8 cellular contexts compared by ENCODE assay signal in genomic region chr10:14173706-14174594, GRCh38.
DNase-seq lines count a peak whose midpoint lies in the region; ATAC-seq and TF ChIP-seq lines count a peak whose summit lies in the region.

No MANE protein-coding gene starts in this region.

- no peak overlapping the region for H4K91ac ChIP-seq in mesenchymal stem cell (ENCODE audit: low read length)

- peak overlapping the region; percentile 93 for H3K4me2 ChIP-seq in mesenchymal stem cell (ENCODE audit: low read length, poor library complexity, severe bottlenecking)

- H3K36me3 ChIP-seq in mesenchymal stem cell (ENCODE audit: control insufficient read depth in 1 of 2, insufficient read depth in 2 of 2, low read depth in 1 of 2, low read length in 2 of 2) (no peaks in the 10 kb centered on the region), tibial nerve (no peaks in the 10 kb centered on the region)

- no peak overlapping the region for H2AK5ac ChIP-seq in mesenchymal stem cell (ENCODE audit: low read length, severe bottlenecking)

- TF ChIP-seq CTCF in choroid plexus epithelial cell (conservative IDR thresholded peaks at IDR 0.05; ENCODE audit: low read depth, low read length) (no peak), tibial nerve (IDR thresholded peaks at IDR 0.05) (no peak)

- H2BK12ac ChIP-seq in mesenchymal stem cell (ENCODE audit: low read length in 2 of 2), result no peak overlapping the region

- no peak overlapping the region for H3K14ac ChIP-seq in mesenchymal stem cell (ENCODE audit: low read length in 2 of 2)

- TF ChIP-seq EP300 in tibial nerve (IDR thresholded peaks at IDR 0.05), result no peak

- no peak overlapping the region for H2BK15ac ChIP-seq in mesenchymal stem cell (ENCODE audit: low read depth, poor library complexity, severe bottlenecking)

- H3K27me3 ChIP-seq in mesenchymal stem cell (ENCODE audit: control insufficient read depth in 1 of 2, insufficient read depth in 1 of 2, low read length in 2 of 2) (peaks cover 9 to 96% of the 10 kb centered on the region in 2 experiments), tibial nerve (peaks cover 0 to 7% of the 10 kb centered on the region in 2 donors)

- no peak overlapping the region for H2BK120ac ChIP-seq in mesenchymal stem cell (ENCODE audit: low read depth, low read length)

- peak overlapping the region; percentile 87 for H2AFZ ChIP-seq in mesenchymal stem cell (ENCODE audit: low read depth, low read length)

- H3K23ac ChIP-seq in mesenchymal stem cell (ENCODE audit: low read length in 2 of 2), result no peak overlapping the region

- H3K27ac ChIP-seq in mesenchymal stem cell (ENCODE audit: low read length, poor library complexity, severe bottlenecking), result no peak overlapping the region
- H3K27ac ChIP-seq in tibial nerve, result no peak overlapping the region

- 4% methylated on average over 32 of the region's 32 CpGs for WGBS in mesenchymal stem cell
- WGBS in tibial nerve, 2 donors, result 2 to 3% methylated on average over 32 of the region's 32 CpGs

- H4K8ac ChIP-seq in mesenchymal stem cell (ENCODE audit: low read length), result no peak overlapping the region

- TF ChIP-seq POLR2A in tibial nerve (IDR thresholded peaks at IDR 0.05), result no peak

- H3K9ac ChIP-seq in mesenchymal stem cell (ENCODE audit: low read length), result peak overlapping the region; percentile 42

- no peak overlapping the region for H3K18ac ChIP-seq in mesenchymal stem cell (ENCODE audit: low read depth in 1 of 2, low read length in 2 of 2)

- H3K4me3 ChIP-seq in choroid plexus epithelial cell (ENCODE audit: low read depth, low read length) (peak overlapping the region; percentile 55), mesenchymal stem cell (ENCODE audit: insufficient read depth in 1 of 2, low read depth in 1 of 2, low read length in 2 of 2) (peak overlapping the region; percentile 54 to 77), tibial nerve (peak overlapping the region; percentile 18 to 50 (median 34))

- H3K79me1 ChIP-seq in mesenchymal stem cell (replicated peaks; ENCODE audit: low read length, poor library complexity, severe bottlenecking), result no peaks in the 10 kb centered on the region

- DNase-seq in NCI-H82 (lab: John Stamatoyannopoulos, UW) (peak; percentile 57), choroid plexus epithelial cell (ENCODE audit: low read depth) (no peak), mesenchymal stem cell (peak; percentile 31), tibial nerve (ENCODE audit: low spot score in 2 of 2) (no peak), foreskin melanocyte (no peak)
- DNase-seq in stimulated activated CD4-positive, alpha-beta T cell treated with anti-CD3 and anti-CD28 coated beads, Interleukin-2, amount 100 ng/mL, for 48 hours, result no peak

- ATAC-seq in GM18868 (IDR thresholded peaks at IDR 0.05; ENCODE audit: unreplicated experiment) (peak; percentile 27), HG02623 (IDR thresholded peaks at IDR 0.05; ENCODE audit: unreplicated experiment) (no peak)

- H3K9me3 ChIP-seq in mesenchymal stem cell (ENCODE audit: control insufficient read depth, low read length) (no peaks in the 10 kb centered on the region), tibial nerve (no peaks in the 10 kb centered on the region)

- H3K4me1 ChIP-seq in mesenchymal stem cell (ENCODE audit: control insufficient read depth, insufficient read depth, low read depth, low read length), result peaks cover 1% of the 10 kb centered on the region
- H3K4me1 ChIP-seq in tibial nerve, result peaks cover 0 to 17% (median 2%) of the 10 kb centered on the region in 4 donors

- no peak overlapping the region for H2BK5ac ChIP-seq in mesenchymal stem cell (ENCODE audit: low read depth, low read length, poor library complexity, severe bottlenecking)

- no peak overlapping the region for H3K4ac ChIP-seq in mesenchymal stem cell (ENCODE audit: low read depth in 1 of 2, low read length in 2 of 2)

Comparison
In these comparisons a context has a peak if more than half of its experiments do, and no peak if none do; other contexts are left out.
1. DNase-seq: peak in NCI-H82 (single experiment) and mesenchymal stem cell (single experiment); none in choroid plexus epithelial cell (single experiment), tibial nerve (0 of 2), stimulated activated CD4-positive, alpha-beta T cell treated with anti-CD3 and anti-CD28 coated beads, Interleukin-2, amount 100 ng/mL, for 48 hours (0 of 2) and foreskin melanocyte (single experiment).
2. Peak in every context shown above with its lines, with median percentiles within 50 percentile points of each other: H3K4me3 ChIP-seq.